In the genomic region with DNA sequence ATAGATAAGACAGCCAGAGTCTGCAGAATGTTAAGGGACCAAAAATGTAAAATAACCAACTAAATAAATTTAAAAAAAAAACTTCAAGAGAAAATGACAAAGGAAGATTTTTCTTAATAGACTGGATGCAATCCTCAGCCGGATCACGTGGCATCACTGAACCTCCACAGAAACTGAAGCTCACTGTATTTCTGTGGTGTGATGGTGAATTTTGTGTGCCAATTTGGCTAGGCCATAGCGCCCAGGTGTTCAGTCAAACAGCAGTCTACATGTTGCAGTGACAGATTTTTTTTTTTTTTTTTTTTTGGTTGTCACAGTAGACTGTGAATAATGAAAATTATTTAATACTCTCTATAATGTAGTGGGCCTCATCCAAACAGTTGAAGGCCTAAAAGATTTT, we compare ENCODE assay signal across 6 cellular contexts.
"Had no signal": no experiment of that assay in that cellular context is flagged by ENCODE, and none has a peak within 500 bp of the region (broad histone marks: within the 10 kb centered on the region; RNA-seq: fewer than 3 reads in every experiment).

No MANE protein-coding gene starts in this region.

- DNase-seq: IMR-90, KBM-7, KG1 had no signal

- H3K9ac ChIP-seq: KMS-11 had no signal

- ATAC-seq: K562 had no signal

- H3K4me2 ChIP-seq: KMS-11 had no signal

- H3K27ac ChIP-seq: HL-60, KMS-11 had no signal

- H3K4me3 ChIP-seq: K562 had no signal
